ENCODE assay signal across 20 cellular contexts in the genomic region with DNA sequence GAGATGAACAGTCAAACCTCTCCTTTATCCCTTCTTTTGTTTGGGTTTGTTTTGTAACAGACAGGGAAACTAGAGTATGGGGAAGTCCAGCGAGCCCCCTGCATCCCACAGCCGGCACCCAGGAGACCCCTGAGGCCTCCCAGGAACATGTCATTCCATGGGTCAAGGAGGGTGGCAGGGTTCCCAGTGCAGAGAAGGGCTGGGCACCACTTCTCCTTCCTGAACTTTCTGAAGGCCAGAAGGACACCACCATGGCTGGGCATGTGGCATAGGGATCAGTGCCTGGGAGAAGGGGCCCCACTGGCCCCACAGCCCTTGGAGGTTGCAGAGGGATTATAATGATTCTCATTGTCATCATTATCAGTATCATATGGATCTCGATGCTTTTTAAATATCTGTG. TPM values are rescaled to one million over a fixed set of nuclear protein-coding genes. Genes with fewer than 3 reads are reported as not detected.
"Had no signal": no experiment of that assay in that cellular context is flagged by ENCODE, and none has a peak within 500 bp of the region (broad histone marks: within the 10 kb centered on the region; RNA-seq: fewer than 3 reads in every experiment).

No MANE protein-coding gene starts in this region.

- H3K36me3 ChIP-seq: esophagus muscularis mucosa, gastrocnemius medialis, heart right ventricle, left ventricle myocardium inferior, right atrium auricular region, tibial artery, upper lobe of left lung, vagina had no signal

- H3K27me3 ChIP-seq: esophagus muscularis mucosa, gastrocnemius medialis, heart right ventricle, right atrium auricular region, upper lobe of left lung, vagina had no signal

- H3K4me1 Mint-ChIP-seq: nephron progenitor cell had no signal

- ATAC-seq: effector memory CD8-positive, alpha-beta T cell; gastrocnemius medialis; heart right ventricle; naive thymus-derived CD4-positive, alpha-beta T cell; stimulated activated naive CD8-positive, alpha-beta T cell treated with anti-CD3 and anti-CD28 coated beads, Interleukin-15, Interleukin-2, amounts not matched to agents 100 U/mL and 50 U/mL, for 24 hours had no signal

- H3K27ac ChIP-seq: epithelial cell of prostate, esophagus muscularis mucosa, gastrocnemius medialis, heart right ventricle, left ventricle myocardium inferior, right atrium auricular region, tibial artery, upper lobe of left lung, vagina had no signal

- H3K9me3 Mint-ChIP-seq: effector memory CD8-positive, alpha-beta T cell had no signal

- H3K4me3 Mint-ChIP-seq: effector memory CD8-positive, alpha-beta T cell; naive thymus-derived CD4-positive, alpha-beta T cell; nephron progenitor cell had no signal

- H3K27me3 Mint-ChIP-seq: effector memory CD8-positive, alpha-beta T cell; naive thymus-derived CD4-positive, alpha-beta T cell had no signal

- H3K9me3 ChIP-seq: gastrocnemius medialis, right atrium auricular region, upper lobe of left lung, vagina had no signal

- H3K4me1 ChIP-seq: esophagus muscularis mucosa, gastrocnemius medialis, left ventricle myocardium inferior, right atrium auricular region, tibial artery had no signal

- H3K4me3 ChIP-seq: esophagus muscularis mucosa, gastrocnemius medialis, heart right ventricle, left ventricle myocardium inferior, right atrium auricular region, tibial artery, upper lobe of left lung, vagina had no signal

- H3K27ac Mint-ChIP-seq: naive thymus-derived CD4-positive, alpha-beta T cell; nephron progenitor cell had no signal

- DNase-seq: effector memory CD8-positive, alpha-beta T cell; gastrocnemius medialis; heart right ventricle; hypothalamus; left ventricle myocardium inferior; mesendoderm; naive thymus-derived CD4-positive, alpha-beta T cell; nephron progenitor cell; small intestine; stimulated activated CD4-positive, alpha-beta T cell treated with anti-CD3 and anti-CD28 coated beads, Interleukin-2, amount 100 ng/mL, for 48 hours; stimulated activated naive CD8-positive, alpha-beta T cell treated with anti-CD3 and anti-CD28 coated beads, Interleukin-15, Interleukin-2, amounts not matched to agents 100 U/mL and 50 U/mL, for 24 hours; tibial artery; upper lobe of left lung had no signal

RNA-seq across cellular contexts. Expression of a gene that starts 13.9 kb away (rescaled TPM):
- total RNA-seq: fibroblast of villous mesenchyme, lung microvascular endothelial cell, osteoblast had no signal
